ENCODE assay signal across 21 cellular contexts in the genomic region with DNA sequence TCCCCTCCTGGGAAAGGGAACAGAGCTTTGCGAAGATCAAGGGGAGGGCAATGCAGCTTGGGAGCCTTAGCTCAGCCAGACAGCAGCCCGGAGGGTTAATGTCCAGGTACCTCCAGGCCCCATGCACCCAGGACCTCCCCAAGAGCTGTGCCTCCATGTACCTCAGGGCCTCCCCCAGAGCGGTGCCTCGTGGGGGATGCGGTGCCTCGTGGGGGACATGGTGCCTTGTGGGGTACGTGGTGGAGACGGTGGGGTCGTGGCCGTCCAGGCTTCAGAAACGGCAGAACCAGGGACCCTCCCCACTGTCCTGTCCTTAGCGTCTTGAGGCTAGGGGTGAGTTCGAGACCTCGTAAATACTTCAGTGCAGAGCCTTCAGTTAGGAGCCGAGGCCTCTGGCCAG. TPM values are rescaled to one million over a fixed set of nuclear protein-coding genes. Genes with fewer than 3 reads are reported as not detected.
DNase-seq lines count a peak whose midpoint lies in the region; ATAC-seq, FAIRE-seq and TF ChIP-seq lines count a peak whose summit lies in the region.
"Had no signal": no experiment of that assay in that cellular context is flagged by ENCODE, and none has a peak within 500 bp of the region (broad histone marks: within the 10 kb centered on the region; RNA-seq: fewer than 3 reads in every experiment).

No MANE protein-coding gene starts in this region.

- no TSS peak for BruUV-seq in HepG2 (replicated peaks; lab: Mats Ljungman, UMichigan)

- no peak overlapping the region for H3K9ac ChIP-seq in HepG2 (ENCODE audit: insufficient read depth, low read depth, low read length)
- H3K9ac ChIP-seq: BLaER1 treated with 17β-estradiol and CSF1 and Interleukin-3, amounts not matched to agents 10 nM and 100 nM had no signal

- no peaks in the 10 kb centered on the region for H3K9me3 Mint-ChIP-seq in natural killer cell
- H3K9me3 Mint-ChIP-seq: CD4-positive, alpha-beta T cell had no signal

- no peak for ATAC-seq in HepG2
- ATAC-seq in right lobe of liver: no peak
- peak; percentile 7 for ATAC-seq in mucosa of descending colon
- ATAC-seq in natural killer cell: no peak
- ATAC-seq: CD8-positive, alpha-beta T cell had no signal

- intact Hi-C loops in HepG2 (cut with micrococcal nuclease; ENCODE audit: unreplicated experiment): no loop called here
- intact Hi-C loops in right lobe of liver (cut with DNase I): no loop called here
- intact Hi-C loops in mucosa of descending colon (cut with DNase I, micrococcal nuclease): no loop called here
- intact Hi-C loops in natural killer cell (cut with micrococcal nuclease): no loop called here

- no peak for FAIRE-seq in HepG2 (lab: Jason Lieb, UNC)
- FAIRE-seq: A549, D721Med, G401.6, GM12891, GM19239 had no signal

- H4K20me1 ChIP-seq in HepG2 (ENCODE audit: insufficient read depth, low read length): peaks cover 6% of the 10 kb centered on the region; the same call in 1 of the 2 replicates

- TF ChIP-seq POLR2A in HepG2 (IDR thresholded peaks at IDR 0.05; ENCODE audit: insufficient read depth in 1 of 2, low read depth in 2 of 2, low read length in 2 of 2) (no peak), right lobe of liver (IDR thresholded peaks at IDR 0.05) (no peak)

- H3K4me3 ChIP-seq in HepG2 (replicated peaks in 1 of 3; ENCODE audit: insufficient read depth in 1 of 3, low read depth in 2 of 3, low read length in 3 of 3) (no peak overlapping the region), right lobe of liver (no peak overlapping the region), mucosa of descending colon (no peak overlapping the region)
- H3K4me3 ChIP-seq: A549; BLaER1 treated with 17β-estradiol and CSF1 and Interleukin-3, amounts not matched to agents 10 nM and 100 nM had no signal

- no peak overlapping the region for H3K27ac Mint-ChIP-seq in natural killer cell
- H3K27ac Mint-ChIP-seq: B cell; CD4-positive, alpha-beta T cell; CD8-positive, alpha-beta T cell had no signal

- H3K79me2 ChIP-seq in HepG2 (ENCODE audit: insufficient read depth, low read length): no peaks in the 10 kb centered on the region

- no peak overlapping the region for H3K4me2 ChIP-seq in HepG2 (ENCODE audit: low read depth, low read length)
- H3K4me2 ChIP-seq: A549; BLaER1 treated with 17β-estradiol and CSF1 and Interleukin-3, amounts not matched to agents 10 nM and 100 nM had no signal

- H3K27me3 Mint-ChIP-seq in natural killer cell (ENCODE audit: low read depth in 2 of 2): no peaks in the 10 kb centered on the region
- H3K27me3 Mint-ChIP-seq: B cell; CD4-positive, alpha-beta T cell had no signal

- H3K4me1 ChIP-seq in HepG2 (ENCODE audit: insufficient read depth, low read length) (no peaks in the 10 kb centered on the region), right lobe of liver (no peaks in the 10 kb centered on the region), mucosa of descending colon (ENCODE audit: low read depth) (peaks cover 2% of the 10 kb centered on the region)
- H3K4me1 ChIP-seq: A549, Caco-2 had no signal

- no peak for TF ChIP-seq RAD21 in HepG2 (CRISPR knock-in tag; IDR thresholded peaks at IDR 0.05)

- no peak overlapping the region for H3K27ac ChIP-seq in HepG2 (ENCODE audit: extremely low read length, insufficient read depth, low read length)
- H3K27ac ChIP-seq in right lobe of liver: no peak overlapping the region
- H3K27ac ChIP-seq: 22Rv1; A549; BLaER1 treated with 17β-estradiol and CSF1 and Interleukin-3, amounts not matched to agents 10 nM and 100 nM; C4-2B had no signal

- POLR2A ChIA-PET in HepG2 (lab: Yijun Ruan, JAX): no interaction called here

- no peak overlapping the region for H2AFZ ChIP-seq in HepG2 (ENCODE audit: low read length)

- DNase-seq in HepG2 (ENCODE audit: low spot score): no peak
- no peak for DNase-seq in right lobe of liver
- no peak for DNase-seq in mucosa of descending colon
- DNase-seq in natural killer cell: no peak
- no peak for DNase-seq in NCI-H1105 treated with DMSO at 0.1 percent for 48 hours (lab: John Stamatoyannopoulos, UW)
- DNase-seq: AML-193; Calu3; CD4-positive, alpha-beta T cell; CD8-positive, alpha-beta T cell; DMS79 treated with DMSO at 0.1 percent for 48 hours; GF-D8 had no signal

- CTCF ChIA-PET in HepG2 (lab: Yijun Ruan, JAX; ENCODE audit: low intra/inter-chr PET ratio, low total read pairs): no interaction called here

- peaks cover 12 to 24% of the 10 kb centered on the region in 2 experiments; a peak in 4 of 5 replicates for H3K27me3 ChIP-seq in HepG2 (ENCODE audit: control insufficient read depth in 1 of 2, insufficient read depth in 2 of 2, low read length in 2 of 2)
- no peaks in the 10 kb centered on the region for H3K27me3 ChIP-seq in right lobe of liver

- H3K36me3 ChIP-seq in HepG2 (replicated peaks in 1 of 2; ENCODE audit: control insufficient read depth in 1 of 2, insufficient read depth in 2 of 2, low read length in 2 of 2) (no peaks in the 10 kb centered on the region), right lobe of liver (no peaks in the 10 kb centered on the region), mucosa of descending colon (ENCODE audit: low read depth) (no peaks in the 10 kb centered on the region)
- H3K36me3 ChIP-seq: BLaER1 treated with 17β-estradiol and CSF1 and Interleukin-3, amounts not matched to agents 10 nM and 100 nM had no signal

- 36% methylated on average over 10 of the region's 15 CpGs for WGBS in HepG2 (ENCODE audit: low lambda C conversion rate)
- WGBS in right lobe of liver (ENCODE audit: insufficient coverage, low coverage, low lambda C conversion rate, missing lambda C conversion rate): no CpG with 5 or more reads among the region's 15 CpGs

- H3K4me1 Mint-ChIP-seq in natural killer cell: no peaks in the 10 kb centered on the region
- H3K4me1 Mint-ChIP-seq: B cell had no signal

- peaks cover 11% of the 10 kb centered on the region for H3K9me3 ChIP-seq in HepG2 (ENCODE audit: low read length)
- H3K9me3 ChIP-seq in right lobe of liver: no peaks in the 10 kb centered on the region
- peaks cover 15% of the 10 kb centered on the region for H3K9me3 ChIP-seq in mucosa of descending colon

- in situ Hi-C loops in HepG2 (cut with HindIII; ENCODE audit: extremely low pct_ligation_motif_present, low pct_unique_long_range_greater_than_20kb): no loop called here

- no peak overlapping the region for H3K4me3 Mint-ChIP-seq in natural killer cell
- H3K4me3 Mint-ChIP-seq: B cell; CD4-positive, alpha-beta T cell; CD8-positive, alpha-beta T cell had no signal

- no peak for TF ChIP-seq CTCF in HepG2 (CRISPR knock-in tag; IDR thresholded peaks at IDR 0.05)
- TF ChIP-seq CTCF in right lobe of liver (IDR thresholded peaks at IDR 0.05): no peak
- TF ChIP-seq CTCF in mucosa of descending colon (IDR thresholded peaks at IDR 0.05): no peak
- TF ChIP-seq CTCF in natural killer cell (IDR thresholded peaks at IDR 0.05): no peak

- no peaks in the 10 kb centered on the region for H3K36me3 Mint-ChIP-seq in natural killer cell

- TF ChIP-seq EP300 in HepG2 (IDR thresholded peaks at IDR 0.05; ENCODE audit: low read depth in 2 of 2, low read length in 2 of 2): no peak
- no peak for TF ChIP-seq EP300 in HepG2 (CRISPR knock-in tag; IDR thresholded peaks at IDR 0.05; ENCODE audit: borderline replicate concordance)

TF ChIP-seq in HepG2, 621 proteins besides CTCF, POLR2A, EP300 and RAD21:
- TF ChIP-seq EZH2 (conservative IDR thresholded peaks at IDR 0.05; ENCODE audit: low read depth, low read length): 0 out of 2 replicates have a peak, but pooled peaks have one; percentile 62
- no peak for TF ChIP-seq NONO (IDR thresholded peaks at IDR 0.05)
- TF ChIP-seq NONO (CRISPR knock-in tag; conservative IDR thresholded peaks at IDR 0.05): no peak

RNA-seq across cellular contexts. Expression of a gene that starts 33.2 kb away (rescaled TPM):
- 0.84 and 1.1 TPM in 2 replicates for total RNA-seq in HepG2 (2016; rRNA removed; fragmentation: Illumina TruSeq; extraction: Trizol)
- 0.35 and 0.40 TPM in 2 replicates for total RNA-seq in HepG2 (2016; cell fraction: cytosol; rRNA removed; fragmentation: Illumina TruSeq; extraction: Trizol; ENCODE audit: low read depth)
- 0.19 and 0.93 TPM in 2 replicates for total RNA-seq in HepG2 (2016; cell fraction: insoluble cytoplasmic fraction; rRNA removed; fragmentation: Illumina TruSeq; extraction: Trizol)
- total RNA-seq in HepG2 (2016; cell fraction: membrane; rRNA removed; fragmentation: Illumina TruSeq; extraction: Trizol): 1.1 and 1.3 TPM in 2 replicates
- total RNA-seq in HepG2 (2016; cell fraction: nucleus; rRNA removed; fragmentation: Illumina TruSeq; extraction: Trizol): 1.3 and 1.7 TPM in 2 replicates
- polyA plus RNA-seq in HepG2 (2011; rRNA removed): 0.74 and 2.3 TPM in 2 replicates
- 0.62 and 0.65 TPM in 2 replicates for polyA plus RNA-seq in HepG2 (2011; cell fraction: cytosol; rRNA removed)
- 7.2 and 9.9 TPM in 2 replicates for polyA plus RNA-seq in HepG2 (2011; cell fraction: nucleus; rRNA removed)
- 0.54 and 1.4 TPM in 2 replicates for polyA plus RNA-seq in HepG2 (2012)
- polyA plus RNA-seq in HepG2 (2016; cell fraction: cytosol; fragmentation: Illumina TruSeq; extraction: Trizol; ENCODE audit: low read depth): 0.18 and 0.59 TPM in 2 replicates
- polyA plus RNA-seq in HepG2 (2016; cell fraction: insoluble cytoplasmic fraction; fragmentation: Illumina TruSeq; extraction: Trizol; ENCODE audit: low read depth): 0.59 and 0.72 TPM in 2 replicates
- 0.64 and 0.85 TPM in 2 replicates for polyA plus RNA-seq in HepG2 (2016; cell fraction: membrane; fragmentation: Illumina TruSeq; extraction: Trizol; ENCODE audit: low read depth)
- 1.8 and 3.3 TPM in 2 replicates for polyA plus RNA-seq in HepG2 (2016; cell fraction: nucleus; fragmentation: Illumina TruSeq; extraction: Trizol; ENCODE audit: insufficient read depth, low read depth)
- 0.62 and 1.2 TPM in 2 replicates for polyA minus RNA-seq in HepG2 (2011; rRNA and poly(A)+ RNA removed; ENCODE audit: low replicate concordance)
- polyA minus RNA-seq in HepG2 (2011; cell fraction: cytosol; rRNA and poly(A)+ RNA removed): 0.88 and 1.3 TPM in 2 replicates
- 0.90 and 3.0 TPM in 2 replicates for polyA minus RNA-seq in HepG2 (2011; cell fraction: nucleus; rRNA and poly(A)+ RNA removed)
- total RNA-seq in right lobe of liver: under 1 TPM in 2 of 6 experiments, not detected in 4; 0.12 to 0.49 TPM
- total RNA-seq in mucosa of descending colon: 1 to 10 TPM in 1 of 3 donors, under 1 TPM in 2; 0.58 to 4.3 (median 0.60) TPM
- total RNA-seq in natural killer cell: under 1 TPM in 2 of 3 donors, not detected in 1; 0.11 to 0.14 TPM
